Comparison of ENCODE assay signal across 1 cellular context in genomic region chr14:50395448-50395847, GRCh38.
TF ChIP-seq lines count a peak whose summit lies in the region.

No MANE protein-coding gene starts in this region.

TF ChIP-seq in A549, 52 proteins besides CTCF, POLR2A, EP300 and RAD21 (continued from another document):
- TF ChIP-seq MAX (IDR thresholded peaks at IDR 0.05) (no peak), JUN (IDR thresholded peaks at IDR 0.05) (no peak)
